In genomic region chr14:33986804-33987203, GRCh38 we compare ENCODE assay signal across 11 cellular contexts. TPM values are rescaled to one million over a fixed set of nuclear protein-coding genes. Genes with fewer than 3 reads are reported as not detected.
A peak's percentile ranks its signal among the peaks of the same experiment; 100 is the strongest.
DNase-seq lines count a peak whose midpoint lies in the region; ATAC-seq and TF ChIP-seq lines count a peak whose summit lies in the region.
"Had no signal": no experiment of that assay in that cellular context is flagged by ENCODE, and none has a peak within 500 bp of the region (broad histone marks: within the 10 kb centered on the region; RNA-seq: fewer than 3 reads in every experiment).

No MANE protein-coding gene starts in this region.

- no peak overlapping the region for H2AFZ ChIP-seq in osteoblast (ENCODE audit: low read length)

- DNase-seq in SIG-M5 treated with dmso at 0.1 percent for 504 hours (lab: John Stamatoyannopoulos, UW; ENCODE audit: unreplicated experiment) (peak; percentile 58), SIG-M5 (lab: John Stamatoyannopoulos, UW) (no peak), RWPE1 (ENCODE audit: low spot score) (peak; percentile 73), fibroblast of pulmonary artery (ENCODE audit: low read depth) (peak; percentile 87), osteoblast (ENCODE audit: insufficient read length, low spot score, missing footprints) (no peak), cortex of kidney (lab: John Stamatoyannopoulos, UW) (no peak)
- no peak for DNase-seq in CD8-positive, alpha-beta T cell
- DNase-seq: activated naive CD4-positive, alpha-beta T cell treated with Interleukin-2 at 50 U/mL for 16 hours; AML-193; T-helper 9 cell had no signal

- H3K9me3 ChIP-seq in stomach smooth muscle (ENCODE audit: control insufficient read depth in 2 of 2, low read length in 2 of 2) = peaks cover 0 to 6% of the 10 kb centered on the region in 2 donors
- no peaks in the 10 kb centered on the region for H3K9me3 ChIP-seq in CD8-positive, alpha-beta T cell (ENCODE audit: low read length)
- H3K9me3 ChIP-seq in osteoblast (ENCODE audit: low read depth, low read length) = no peaks in the 10 kb centered on the region

- intact Hi-C loops in CD8-positive, alpha-beta T cell (cut with DNase I, micrococcal nuclease) = no loop called here

- H3K36me3 ChIP-seq in stomach smooth muscle (ENCODE audit: control insufficient read depth in 2 of 2, insufficient read depth in 2 of 2, low read length in 2 of 2) = no peaks in the 10 kb centered on the region
- H3K36me3 ChIP-seq in CD8-positive, alpha-beta T cell (ENCODE audit: insufficient read depth, low read length) = no peaks in the 10 kb centered on the region
- no peaks in the 10 kb centered on the region for H3K36me3 ChIP-seq in osteoblast (ENCODE audit: insufficient read depth, low read length)

- H3K27me3 Mint-ChIP-seq in CD8-positive, alpha-beta T cell (ENCODE audit: low read depth) = peaks cover 2% of the 10 kb centered on the region

- no peak for ATAC-seq in CD8-positive, alpha-beta T cell

- no peak overlapping the region for H3K4me3 ChIP-seq in fibroblast of pulmonary artery (replicated peaks; ENCODE audit: low read depth, low read length)
- no peak overlapping the region for H3K4me3 ChIP-seq in stomach smooth muscle (ENCODE audit: low read length in 2 of 2)
- no peak overlapping the region for H3K4me3 ChIP-seq in CD8-positive, alpha-beta T cell (ENCODE audit: low read depth, low read length)
- H3K4me3 ChIP-seq in osteoblast (ENCODE audit: insufficient read depth, low read length) = no peak overlapping the region

- no peak overlapping the region for H3K4me3 Mint-ChIP-seq in CD8-positive, alpha-beta T cell

- POLR2A ChIA-PET in RWPE1 (lab: Yijun Ruan, JAX; ENCODE audit: low non-redundant PET) = no interaction called here
- POLR2A ChIA-PET in CD8-positive, alpha-beta T cell (lab: Charles Lee) = no interaction called here

- TF ChIP-seq CTCF in RWPE1 (conservative IDR thresholded peaks at IDR 0.05; ENCODE audit: low read depth) (no peak), fibroblast of pulmonary artery (IDR thresholded peaks at IDR 0.05; ENCODE audit: low read length, missing control alignments) (no peak), osteoblast (IDR thresholded peaks at IDR 0.05; ENCODE audit: extremely low read depth, low read depth, low read length) (no peak)
- no peak for TF ChIP-seq CTCF in CD8-positive, alpha-beta T cell (IDR thresholded peaks at IDR 0.05)

- H3K27ac ChIP-seq in RWPE1 (no peak overlapping the region), stomach smooth muscle (ENCODE audit: low read length) (peak overlapping the region; percentile 31), osteoblast (ENCODE audit: low read depth, low read length) (no peak overlapping the region)
- no peak overlapping the region for H3K27ac ChIP-seq in CD8-positive, alpha-beta T cell (ENCODE audit: low read depth, low read length)

- H3K79me2 ChIP-seq in osteoblast (ENCODE audit: insufficient read depth, low read length) = no peaks in the 10 kb centered on the region

- H3K27me3 ChIP-seq in stomach smooth muscle (ENCODE audit: control insufficient read depth in 1 of 2, insufficient read depth in 2 of 2, low read length in 2 of 2) (no peaks in the 10 kb centered on the region), osteoblast (ENCODE audit: insufficient read depth, low read length) (no peaks in the 10 kb centered on the region)
- H3K27me3 ChIP-seq in CD8-positive, alpha-beta T cell (ENCODE audit: insufficient read depth, low read length) = no peaks in the 10 kb centered on the region

- peaks cover 5% of the 10 kb centered on the region for H3K4me1 Mint-ChIP-seq in CD8-positive, alpha-beta T cell (ENCODE audit: low read depth)

- no peak overlapping the region for H3K4me2 ChIP-seq in osteoblast (ENCODE audit: insufficient read depth, low read length)

- no peaks in the 10 kb centered on the region for H4K20me1 ChIP-seq in osteoblast (ENCODE audit: insufficient read depth, low read length)

- CTCF ChIA-PET in RWPE1 (lab: Yijun Ruan, JAX) = interaction anchor here (0.5 to 0.6 kb wide), 2 partner anchors 59 to 1913 kb away, joined by 3 to 4 read pairs; no protein-coding TSS in a partner anchor
- CTCF ChIA-PET in CD8-positive, alpha-beta T cell (lab: Charles Lee) = no interaction called here

- no peaks in the 10 kb centered on the region for H3K36me3 Mint-ChIP-seq in CD8-positive, alpha-beta T cell

- H3K27ac Mint-ChIP-seq in CD8-positive, alpha-beta T cell = no peak overlapping the region

- H3K9ac ChIP-seq in stomach smooth muscle (ENCODE audit: low read length in 2 of 2) = no peak overlapping the region

- H3K9me3 Mint-ChIP-seq in CD8-positive, alpha-beta T cell = no peaks in the 10 kb centered on the region

- peaks cover 10% of the 10 kb centered on the region for H3K4me1 ChIP-seq in stomach smooth muscle (ENCODE audit: control insufficient read depth, insufficient read depth, low read length)
- no peaks in the 10 kb centered on the region for H3K4me1 ChIP-seq in CD8-positive, alpha-beta T cell (ENCODE audit: insufficient read depth, low read length)
- H3K4me1 ChIP-seq in osteoblast (ENCODE audit: insufficient read depth, low read length) = no peaks in the 10 kb centered on the region

RNA-seq across cellular contexts. Expression of gene EGLN3, which starts 35.9 kb away (rescaled TPM):
- under 1 TPM; 0.61 to 0.68 TPM for total RNA-seq in CD8-positive, alpha-beta T cell
- total RNA-seq in osteoblast = under 0.01 and 0.29 TPM in 2 replicates

Comparison
In these comparisons a context has a peak if more than half of its experiments do, and no peak if none do; other contexts are left out.
1. DNase-seq: peak in SIG-M5 treated with dmso at 0.1 percent for 504 hours (single experiment), RWPE1 (single experiment) and fibroblast of pulmonary artery (single experiment); none in SIG-M5 (single experiment), CD8-positive, alpha-beta T cell (0 of 7), osteoblast (single experiment) and cortex of kidney (single experiment).